21 cellular contexts compared by ENCODE assay signal in the genomic region with DNA sequence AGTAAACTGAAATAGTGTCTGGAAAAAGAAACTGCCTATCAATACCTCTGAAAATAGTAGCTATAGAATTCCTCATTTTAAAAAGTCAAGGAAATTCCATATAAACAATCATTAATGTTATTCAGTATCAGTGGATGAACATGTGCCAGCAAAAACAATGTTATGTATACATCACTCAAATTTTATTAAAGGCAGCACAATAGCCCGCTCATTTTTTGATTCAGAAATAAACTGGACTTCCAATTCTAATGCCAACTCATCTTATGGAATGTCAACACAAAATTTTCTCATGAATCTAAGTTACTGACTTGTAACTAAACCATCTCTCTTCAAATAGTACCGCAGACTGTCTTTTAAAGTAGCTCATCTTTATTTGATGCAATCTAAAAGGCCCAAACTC. TPM values are rescaled to one million over a fixed set of nuclear protein-coding genes. Genes with fewer than 3 reads are reported as not detected.
DNase-seq lines count a peak whose midpoint lies in the region; ATAC-seq and TF ChIP-seq lines count a peak whose summit lies in the region.
"Had no signal": no experiment of that assay in that cellular context is flagged by ENCODE, and none has a peak within 500 bp of the region (broad histone marks: within the 10 kb centered on the region; RNA-seq: fewer than 3 reads in every experiment).

No MANE protein-coding gene starts in this region.

- DNase-seq in ACHN (peak; percentile 6), IMR-90 (peak; percentile 79), dermis blood vessel endothelial cell (peak; percentile 58), kidney tubule cell (ENCODE audit: low spot score) (peak; percentile 40), anterior cingulate cortex (lab: John Stamatoyannopoulos, UW) (no peak), immature natural killer cell (no peak)
- DNase-seq in naive thymus-derived CD4-positive, alpha-beta T cell = no peak
- DNase-seq: activated CD4-positive, alpha-beta T cell treated with anti-CD3 and anti-CD28 coated beads for 4 hours; activated CD8-positive, alpha-beta memory T cell treated with anti-CD3 and anti-CD28 coated beads, Interleukin-2, amount 10 ng/mL, durations not matched to agents 7 days and 5 days; activated naive CD8-positive, alpha-beta T cell treated with anti-CD3 and anti-CD28 coated beads, Interleukin-2, amount 10 ng/mL, durations not matched to agents 7 days and 5 days; GDM1; left ventricle myocardium inferior; MM.1S; NCI-H1436 treated with DMSO at 0.1 percent for 48 hours; NCI-H2171; NCI-H69 had no signal

- no peak overlapping the region for H3K18ac ChIP-seq in IMR-90 (ENCODE audit: low read depth, low read length)

- no peaks in the 10 kb centered on the region for H3K9me3 ChIP-seq in IMR-90 (ENCODE audit: control insufficient read depth, insufficient read depth, low read length)
- H3K9me3 ChIP-seq in naive thymus-derived CD4-positive, alpha-beta T cell (ENCODE audit: control insufficient read depth in 2 of 3, low read length in 3 of 3) = no peaks in the 10 kb centered on the region
- H3K9me3 ChIP-seq: A549, left ventricle myocardium inferior had no signal

- POLR2A ChIA-PET in IMR-90 (lab: Charles Lee; ENCODE audit: unreplicated experiment) = no interaction called here
- POLR2A ChIA-PET in naive thymus-derived CD4-positive, alpha-beta T cell (lab: Charles Lee) = no interaction called here

- H3K36me3 ChIP-seq in IMR-90 (ENCODE audit: control insufficient read depth, insufficient read depth, low read length) = peaks cover 14% of the 10 kb centered on the region
- H3K36me3 ChIP-seq in naive thymus-derived CD4-positive, alpha-beta T cell (ENCODE audit: control insufficient read depth in 2 of 3, insufficient read depth in 3 of 3, low read length in 3 of 3) = no peaks in the 10 kb centered on the region

- H3K4me2 ChIP-seq in IMR-90 (ENCODE audit: low read depth, low read length) = no peak overlapping the region
- H3K4me2 ChIP-seq: A549 had no signal

- H3K79me1 ChIP-seq in IMR-90 (ENCODE audit: low read depth in 1 of 2, low read length in 2 of 2) = peaks cover 0 to 8% of the 10 kb centered on the region in 2 experiments; a peak in 2 of 4 replicates

- H2BK5ac ChIP-seq in IMR-90 (ENCODE audit: low read depth, low read length, poor library complexity, severe bottlenecking) = peak overlapping the region; percentile 66

- H3K4me3 Mint-ChIP-seq in immature natural killer cell = no peak overlapping the region
- no peak overlapping the region for H3K4me3 Mint-ChIP-seq in naive thymus-derived CD4-positive, alpha-beta T cell
- no peak overlapping the region for H3K4me3 Mint-ChIP-seq in stimulated activated memory B cell treated with anti-CD40 and anti-IgM and Interleukin-4, amounts not matched to agents 10 μg/mL and 1 μg/mL and 100 μg/mL, for 72 hours
- H3K4me3 Mint-ChIP-seq: activated CD8-positive, alpha-beta memory T cell treated with anti-CD3 and anti-CD28 coated beads, Interleukin-2, amount 10 ng/mL, durations not matched to agents 7 days and 5 days; activated naive CD8-positive, alpha-beta T cell treated with anti-CD3 and anti-CD28 coated beads, Interleukin-2, amount 10 ng/mL, durations not matched to agents 7 days and 5 days; activated T-helper 17 cell treated with anti-CD3 and anti-CD28 coated beads, Interleukin-2, amount 50 U/mL, for 72 hours; IgD-negative memory B cell had no signal

- H3K27ac Mint-ChIP-seq in immature natural killer cell = peak overlapping the region in 2 of 6 donors; percentile 3 to 35
- H3K27ac Mint-ChIP-seq in naive thymus-derived CD4-positive, alpha-beta T cell = no peak overlapping the region
- H3K27ac Mint-ChIP-seq in stimulated activated memory B cell treated with anti-CD40 and anti-IgM and Interleukin-4, amounts not matched to agents 10 μg/mL and 1 μg/mL and 100 μg/mL, for 72 hours = no peak overlapping the region
- H3K27ac Mint-ChIP-seq: activated CD8-positive, alpha-beta memory T cell treated with anti-CD3 and anti-CD28 coated beads, Interleukin-2, amount 10 ng/mL, durations not matched to agents 7 days and 5 days; activated naive CD8-positive, alpha-beta T cell treated with anti-CD3 and anti-CD28 coated beads, Interleukin-2, amount 10 ng/mL, durations not matched to agents 7 days and 5 days; activated T-helper 17 cell treated with anti-CD3 and anti-CD28 coated beads, Interleukin-2, amount 50 U/mL, for 72 hours; IgD-negative memory B cell had no signal

- no peak overlapping the region for H2AK5ac ChIP-seq in IMR-90 (ENCODE audit: low read depth, low read length)

- no TSS peak for BruUV-seq in IMR-90 (replicated peaks; lab: Mats Ljungman, UMichigan)

- no peak overlapping the region for H3K56ac ChIP-seq in IMR-90 (ENCODE audit: extremely low read depth, insufficient read depth, low read length)

- intact Hi-C loops in IMR-90 (cut with micrococcal nuclease) = loop anchor here (1.0 to 5.0 kb wide), 3 partner anchors 62 to 157 kb away; no protein-coding TSS in a partner anchor
- intact Hi-C loops in naive thymus-derived CD4-positive, alpha-beta T cell (cut with micrococcal nuclease) = no loop called here

- WGBS in IMR-90 (ENCODE audit: extremely low coverage in 2 of 2, insufficient read length in 1 of 2), 2 experiments = 0% methylated on average over 1 of the region's 2 CpGs; no CpG with 5 or more reads in 1 of the 2 experiments

- no peak overlapping the region for H3K14ac ChIP-seq in IMR-90 (replicated peaks; ENCODE audit: low read depth, low read length)

- H3K27me3 Mint-ChIP-seq in immature natural killer cell (ENCODE audit: low read depth in 3 of 3) = peaks cover 0 to 2% (median 0%) of the 10 kb centered on the region in 3 donors
- peaks cover 0 to 22% (median 0%) of the 10 kb centered on the region in 5 donors for H3K27me3 Mint-ChIP-seq in naive thymus-derived CD4-positive, alpha-beta T cell
- H3K27me3 Mint-ChIP-seq in stimulated activated memory B cell treated with anti-CD40 and anti-IgM and Interleukin-4, amounts not matched to agents 10 μg/mL and 1 μg/mL and 100 μg/mL, for 72 hours = no peaks in the 10 kb centered on the region
- H3K27me3 Mint-ChIP-seq: activated T-helper 17 cell treated with anti-CD3 and anti-CD28 coated beads, Interleukin-2, amount 50 U/mL, for 72 hours; IgD-negative memory B cell had no signal

- peaks cover 4 to 14% of the 10 kb centered on the region in 2 donors for H3K4me1 Mint-ChIP-seq in immature natural killer cell
- H3K4me1 Mint-ChIP-seq in naive thymus-derived CD4-positive, alpha-beta T cell = no peaks in the 10 kb centered on the region
- H3K4me1 Mint-ChIP-seq in stimulated activated memory B cell treated with anti-CD40 and anti-IgM and Interleukin-4, amounts not matched to agents 10 μg/mL and 1 μg/mL and 100 μg/mL, for 72 hours = no peaks in the 10 kb centered on the region
- H3K4me1 Mint-ChIP-seq: activated CD8-positive, alpha-beta memory T cell treated with anti-CD3 and anti-CD28 coated beads, Interleukin-2, amount 10 ng/mL, durations not matched to agents 7 days and 5 days; activated naive CD8-positive, alpha-beta T cell treated with anti-CD3 and anti-CD28 coated beads, Interleukin-2, amount 10 ng/mL, durations not matched to agents 7 days and 5 days; activated T-helper 17 cell treated with anti-CD3 and anti-CD28 coated beads, Interleukin-2, amount 50 U/mL, for 72 hours; IgD-negative memory B cell had no signal

- dilution Hi-C loops in IMR-90 (cut with HindIII; ENCODE audit: low sequenced_read_pairs, unreplicated experiment) = no loop called here

- no peak overlapping the region for H3K23ac ChIP-seq in IMR-90 (ENCODE audit: low read depth, low read length)

- H3K4ac ChIP-seq in IMR-90 (ENCODE audit: low read depth, low read length) = no peak overlapping the region

- CTCF ChIA-PET in IMR-90 (lab: Yijun Ruan, JAX) = interaction anchor here (0.6 to 1.2 kb wide), 2 partner anchors 157 to 446 kb away, joined by 4 read pairs; no protein-coding TSS in a partner anchor
- CTCF ChIA-PET in naive thymus-derived CD4-positive, alpha-beta T cell (lab: Charles Lee) = no interaction called here

- no peak overlapping the region for H2BK120ac ChIP-seq in IMR-90 (ENCODE audit: low read depth, low read length)

- no peak overlapping the region for H3K27ac ChIP-seq in IMR-90 (ENCODE audit: insufficient read depth, low read length)
- no peak overlapping the region for H3K27ac ChIP-seq in naive thymus-derived CD4-positive, alpha-beta T cell (ENCODE audit: low read depth, low read length)
- H3K27ac ChIP-seq: A549, cardiac muscle cell, left ventricle myocardium inferior had no signal

- peaks cover 6 to 55% (median 27%) of the 10 kb centered on the region in 3 donors for H3K36me3 Mint-ChIP-seq in immature natural killer cell
- H3K36me3 Mint-ChIP-seq in naive thymus-derived CD4-positive, alpha-beta T cell = peaks cover 0 to 1% (median 0%) of the 10 kb centered on the region in 5 donors
- H3K36me3 Mint-ChIP-seq in stimulated activated memory B cell treated with anti-CD40 and anti-IgM and Interleukin-4, amounts not matched to agents 10 μg/mL and 1 μg/mL and 100 μg/mL, for 72 hours = no peaks in the 10 kb centered on the region
- H3K36me3 Mint-ChIP-seq: activated CD8-positive, alpha-beta memory T cell treated with anti-CD3 and anti-CD28 coated beads, Interleukin-2, amount 10 ng/mL, durations not matched to agents 7 days and 5 days; activated naive CD8-positive, alpha-beta T cell treated with anti-CD3 and anti-CD28 coated beads, Interleukin-2, amount 10 ng/mL, durations not matched to agents 7 days and 5 days; IgD-negative memory B cell had no signal

- peak; percentile 4 for ATAC-seq in IMR-90 (ENCODE audit: low read depth)
- ATAC-seq in naive thymus-derived CD4-positive, alpha-beta T cell = no peak
- ATAC-seq in stimulated activated memory B cell treated with anti-CD40 and anti-IgM and Interleukin-4, amounts not matched to agents 10 μg/mL and 1 μg/mL and 100 μg/mL, for 72 hours = no peak
- ATAC-seq: activated CD8-positive, alpha-beta memory T cell treated with anti-CD3 and anti-CD28 coated beads, Interleukin-2, amount 10 ng/mL, durations not matched to agents 7 days and 5 days; activated T-helper 17 cell treated with anti-CD3 and anti-CD28 coated beads, Interleukin-2, amount 50 U/mL, for 72 hours had no signal

- H4K8ac ChIP-seq in IMR-90 (ENCODE audit: low read depth in 2 of 2, low read length in 2 of 2) = no peak overlapping the region

- H2BK20ac ChIP-seq in IMR-90 (ENCODE audit: low read depth, low read length) = no peak overlapping the region

- H3K9me1 ChIP-seq in IMR-90 (ENCODE audit: insufficient read depth, low read length) = peaks cover 5% of the 10 kb centered on the region; the same call in 1 of the 2 replicates

- peaks cover 43% of the 10 kb centered on the region for H4K20me1 ChIP-seq in IMR-90 (ENCODE audit: insufficient read depth, low read length)

- H4K5ac ChIP-seq in IMR-90 (ENCODE audit: low read depth, low read length) = no peak overlapping the region

- peaks cover 2% of the 10 kb centered on the region; the same call in 1 of the 2 replicates for H3K4me1 ChIP-seq in IMR-90 (ENCODE audit: control insufficient read depth, insufficient read depth, low read length)
- no peaks in the 10 kb centered on the region for H3K4me1 ChIP-seq in naive thymus-derived CD4-positive, alpha-beta T cell (ENCODE audit: control insufficient read depth in 2 of 2, insufficient read depth in 2 of 2, low read length in 2 of 2)

- no peak overlapping the region for H2AK9ac ChIP-seq in IMR-90 (replicated peaks; ENCODE audit: low read depth, low read length, poor library complexity)

- TF ChIP-seq RAD21 in IMR-90 (IDR thresholded peaks at IDR 0.05; ENCODE audit: low read length) = no peak

- no peaks in the 10 kb centered on the region for H3K27me3 ChIP-seq in IMR-90 (ENCODE audit: control insufficient read depth, insufficient read depth, low read length)
- no peaks in the 10 kb centered on the region for H3K27me3 ChIP-seq in naive thymus-derived CD4-positive, alpha-beta T cell (ENCODE audit: control insufficient read depth in 2 of 2, insufficient read depth in 2 of 2, low read length in 2 of 2)
- H3K27me3 ChIP-seq: cardiac muscle cell had no signal

- no peak overlapping the region for H3K9ac ChIP-seq in IMR-90 (ENCODE audit: low read depth, low read length)

- H3K4me3 ChIP-seq in IMR-90 (ENCODE audit: insufficient read depth, low read depth, low read length) = no peak overlapping the region
- no peak overlapping the region for H3K4me3 ChIP-seq in naive thymus-derived CD4-positive, alpha-beta T cell (ENCODE audit: low read length)
- H3K4me3 ChIP-seq: A549, cardiac muscle cell, left ventricle myocardium inferior had no signal

- no peak for TF ChIP-seq POLR2A in IMR-90 (IDR thresholded peaks at IDR 0.05; ENCODE audit: low read depth, low read length)

- no peaks in the 10 kb centered on the region for H3K9me3 Mint-ChIP-seq in immature natural killer cell
- H3K9me3 Mint-ChIP-seq in naive thymus-derived CD4-positive, alpha-beta T cell = no peaks in the 10 kb centered on the region
- H3K9me3 Mint-ChIP-seq in stimulated activated memory B cell treated with anti-CD40 and anti-IgM and Interleukin-4, amounts not matched to agents 10 μg/mL and 1 μg/mL and 100 μg/mL, for 72 hours = no peaks in the 10 kb centered on the region
- H3K9me3 Mint-ChIP-seq: activated naive CD8-positive, alpha-beta T cell treated with anti-CD3 and anti-CD28 coated beads, Interleukin-2, amount 10 ng/mL, durations not matched to agents 7 days and 5 days; activated T-helper 17 cell treated with anti-CD3 and anti-CD28 coated beads, Interleukin-2, amount 50 U/mL, for 72 hours; IgD-negative memory B cell had no signal

- no peak overlapping the region for H4K91ac ChIP-seq in IMR-90 (ENCODE audit: insufficient read depth, low read depth, low read length)

- no peak for TF ChIP-seq CTCF in IMR-90 (conservative IDR thresholded peaks at IDR 0.05; ENCODE audit: low read depth, low read length)

- H2AFZ ChIP-seq in IMR-90 (replicated peaks; ENCODE audit: low read length, poor library complexity) = no peak overlapping the region

- in situ Hi-C loops in ACHN (cut with HindIII; ENCODE audit: low pct_ligation_motif_present, low pct_unique_long_range_greater_than_20kb, low sequenced_read_pairs) (no loop called here), IMR-90 (cut with MboI; ENCODE audit: low sequenced_read_pairs) (loop anchor here (10.0 kb wide), 1 partner anchor 145 kb away; no protein-coding TSS in a partner anchor)

- H2BK15ac ChIP-seq in IMR-90 (ENCODE audit: low read depth, low read length) = no peak overlapping the region

RNA-seq across cellular contexts. Expression of a gene that starts 19.0 kb away (rescaled TPM):
- total RNA-seq in IMR-90 (2012; rRNA removed) (3,217 and 4,071 TPM in 2 replicates), dermis blood vessel endothelial cell (7,970 and 9,720 TPM in 2 replicates)
- polyA plus RNA-seq in IMR-90 (2012; rRNA removed) (1,562 and 1,711 TPM in 2 replicates), immature natural killer cell (10 to 100 TPM in 1 of 3 donors, 1 to 10 TPM in 2; 2.2 to 11.4 (median 9.2) TPM)
- polyA plus RNA-seq in IMR-90 (2012; cell fraction: cytosol; rRNA removed) = 567 and 904 TPM in 2 replicates
- polyA plus RNA-seq in IMR-90 (2012; cell fraction: nucleus; rRNA removed; ENCODE audit: low replicate concordance) = 2,496 and 5,799 TPM in 2 replicates
- 10 to 100 TPM in 2 of 5 experiments, 1 to 10 TPM in 3; 1.3 to 68.4 (median 8.5) TPM for total RNA-seq in naive thymus-derived CD4-positive, alpha-beta T cell
- not detected for polyA plus RNA-seq in naive thymus-derived CD4-positive, alpha-beta T cell

Comparison
In these comparisons a context has a peak if more than half of its experiments do, and no peak if none do; other contexts are left out.
1. DNase-seq: peak in ACHN (single experiment), IMR-90 (single experiment), dermis blood vessel endothelial cell (single experiment) and kidney tubule cell (single experiment); none in anterior cingulate cortex (0 of 58), immature natural killer cell (0 of 3) and naive thymus-derived CD4-positive, alpha-beta T cell (0 of 9).
2. RNA of a gene that starts 19.0 kb away (total RNA-seq): 7,970 to 9,720 TPM in dermis blood vessel endothelial cell and 3,217 to 4,071 TPM in IMR-90; 1.3 to 68.4 TPM in naive thymus-derived CD4-positive, alpha-beta T cell; every median in the first group is over 10 times any median in the second.